In the genomic region with DNA sequence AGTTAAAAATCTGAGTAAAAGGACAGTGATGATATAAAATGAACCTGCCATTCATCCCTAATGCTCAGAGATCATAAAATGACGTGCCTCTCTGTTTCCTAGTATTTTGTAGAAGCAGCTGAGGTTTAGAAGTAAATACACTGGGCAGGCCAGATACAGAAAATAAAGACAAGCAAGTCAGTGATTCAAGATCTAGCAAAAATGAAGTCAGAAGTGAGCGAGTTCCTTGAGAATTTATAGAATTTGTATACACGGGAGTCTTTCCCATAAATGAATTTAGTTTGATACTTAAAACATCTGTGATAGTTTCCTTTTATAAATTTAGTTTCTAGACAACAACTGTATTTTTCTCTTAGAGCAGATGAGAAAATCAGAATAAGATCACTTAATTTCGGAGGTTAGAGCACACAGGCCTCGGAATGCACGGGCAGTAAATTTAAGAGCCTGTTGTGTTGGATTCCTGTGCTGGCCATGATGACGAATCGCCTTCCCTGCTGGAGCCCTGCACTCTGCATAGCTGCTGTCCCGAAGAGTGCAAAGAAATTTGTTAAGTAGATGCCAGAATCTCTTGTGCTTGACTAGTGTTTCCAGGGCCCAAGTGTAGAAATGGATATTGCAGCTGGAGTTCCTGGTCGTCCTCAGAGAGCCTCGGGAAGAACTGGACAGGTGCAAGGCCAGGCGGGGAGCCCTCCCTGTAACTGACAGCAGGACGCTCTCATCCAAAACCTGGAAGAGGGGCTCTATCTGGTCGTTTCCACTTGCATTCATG, we compare ENCODE assay signal across 1 cellular context.
TF ChIP-seq lines count a peak whose summit lies in the region.

No MANE protein-coding gene starts in this region.

TF ChIP-seq in HepG2, 621 proteins besides CTCF, POLR2A, EP300 and RAD21 (continued from another document and continues in another):
- TF ChIP-seq, protein P1, sequence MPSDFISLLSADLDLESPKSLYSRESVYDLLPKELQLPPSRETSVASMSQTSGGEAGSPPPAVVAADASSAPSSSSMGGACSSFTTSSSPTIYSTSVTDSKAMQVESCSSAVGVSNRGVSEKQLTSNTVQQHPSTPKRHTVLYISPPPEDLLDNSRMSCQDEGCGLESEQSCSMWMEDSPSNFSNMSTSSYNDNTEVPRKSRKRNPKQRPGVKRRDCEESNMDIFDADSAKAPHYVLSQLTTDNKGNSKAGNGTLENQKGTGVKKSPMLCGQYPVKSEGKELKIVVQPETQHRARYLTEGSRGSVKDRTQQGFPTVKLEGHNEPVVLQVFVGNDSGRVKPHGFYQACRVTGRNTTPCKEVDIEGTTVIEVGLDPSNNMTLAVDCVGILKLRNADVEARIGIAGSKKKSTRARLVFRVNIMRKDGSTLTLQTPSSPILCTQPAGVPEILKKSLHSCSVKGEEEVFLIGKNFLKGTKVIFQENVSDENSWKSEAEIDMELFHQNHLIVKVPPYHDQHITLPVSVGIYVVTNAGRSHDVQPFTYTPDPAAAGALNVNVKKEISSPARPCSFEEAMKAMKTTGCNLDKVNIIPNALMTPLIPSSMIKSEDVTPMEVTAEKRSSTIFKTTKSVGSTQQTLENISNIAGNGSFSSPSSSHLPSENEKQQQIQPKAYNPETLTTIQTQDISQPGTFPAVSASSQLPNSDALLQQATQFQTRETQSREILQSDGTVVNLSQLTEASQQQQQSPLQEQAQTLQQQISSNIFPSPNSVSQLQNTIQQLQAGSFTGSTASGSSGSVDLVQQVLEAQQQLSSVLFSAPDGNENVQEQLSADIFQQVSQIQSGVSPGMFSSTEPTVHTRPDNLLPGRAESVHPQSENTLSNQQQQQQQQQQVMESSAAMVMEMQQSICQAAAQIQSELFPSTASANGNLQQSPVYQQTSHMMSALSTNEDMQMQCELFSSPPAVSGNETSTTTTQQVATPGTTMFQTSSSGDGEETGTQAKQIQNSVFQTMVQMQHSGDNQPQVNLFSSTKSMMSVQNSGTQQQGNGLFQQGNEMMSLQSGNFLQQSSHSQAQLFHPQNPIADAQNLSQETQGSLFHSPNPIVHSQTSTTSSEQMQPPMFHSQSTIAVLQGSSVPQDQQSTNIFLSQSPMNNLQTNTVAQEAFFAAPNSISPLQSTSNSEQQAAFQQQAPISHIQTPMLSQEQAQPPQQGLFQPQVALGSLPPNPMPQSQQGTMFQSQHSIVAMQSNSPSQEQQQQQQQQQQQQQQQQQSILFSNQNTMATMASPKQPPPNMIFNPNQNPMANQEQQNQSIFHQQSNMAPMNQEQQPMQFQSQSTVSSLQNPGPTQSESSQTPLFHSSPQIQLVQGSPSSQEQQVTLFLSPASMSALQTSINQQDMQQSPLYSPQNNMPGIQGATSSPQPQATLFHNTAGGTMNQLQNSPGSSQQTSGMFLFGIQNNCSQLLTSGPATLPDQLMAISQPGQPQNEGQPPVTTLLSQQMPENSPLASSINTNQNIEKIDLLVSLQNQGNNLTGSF (CRISPR knock-in tag; IDR thresholded peaks at IDR 0.05) = peak; percentile 31; the same call in 1 of the 2 replicates
- no peak for TF ChIP-seq ZNF552 (CRISPR knock-in tag; IDR thresholded peaks at IDR 0.05; ENCODE audit: borderline replicate concordance)
- no peak; the same call in 1 of the 2 replicates for TF ChIP-seq ZBTB7B (CRISPR knock-in tag; IDR thresholded peaks at IDR 0.05)
- peak; percentile 24; the same call in 1 of the 2 replicates for TF ChIP-seq ZFY (CRISPR knock-in tag; IDR thresholded peaks at IDR 0.05)
- TF ChIP-seq RARG (CRISPR knock-in tag; IDR thresholded peaks at IDR 0.05; ENCODE audit: low read depth) = no peak
- TF ChIP-seq, protein P2, sequence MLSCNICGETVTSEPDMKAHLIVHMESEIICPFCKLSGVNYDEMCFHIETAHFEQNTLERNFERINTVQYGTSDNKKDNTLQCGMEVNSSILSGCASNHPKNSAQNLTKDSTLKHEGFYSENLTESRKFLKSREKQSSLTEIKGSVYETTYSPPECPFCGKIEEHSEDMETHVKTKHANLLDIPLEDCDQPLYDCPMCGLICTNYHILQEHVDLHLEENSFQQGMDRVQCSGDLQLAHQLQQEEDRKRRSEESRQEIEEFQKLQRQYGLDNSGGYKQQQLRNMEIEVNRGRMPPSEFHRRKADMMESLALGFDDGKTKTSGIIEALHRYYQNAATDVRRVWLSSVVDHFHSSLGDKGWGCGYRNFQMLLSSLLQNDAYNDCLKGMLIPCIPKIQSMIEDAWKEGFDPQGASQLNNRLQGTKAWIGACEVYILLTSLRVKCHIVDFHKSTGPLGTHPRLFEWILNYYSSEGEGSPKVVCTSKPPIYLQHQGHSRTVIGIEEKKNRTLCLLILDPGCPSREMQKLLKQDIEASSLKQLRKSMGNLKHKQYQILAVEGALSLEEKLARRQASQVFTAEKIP (CRISPR knock-in tag; IDR thresholded peaks at IDR 0.05; ENCODE audit: borderline replicate concordance) = no peak
- TF ChIP-seq DR1 (CRISPR knock-in tag; IDR thresholded peaks at IDR 0.05) = no peak
- TF ChIP-seq, protein P3, sequence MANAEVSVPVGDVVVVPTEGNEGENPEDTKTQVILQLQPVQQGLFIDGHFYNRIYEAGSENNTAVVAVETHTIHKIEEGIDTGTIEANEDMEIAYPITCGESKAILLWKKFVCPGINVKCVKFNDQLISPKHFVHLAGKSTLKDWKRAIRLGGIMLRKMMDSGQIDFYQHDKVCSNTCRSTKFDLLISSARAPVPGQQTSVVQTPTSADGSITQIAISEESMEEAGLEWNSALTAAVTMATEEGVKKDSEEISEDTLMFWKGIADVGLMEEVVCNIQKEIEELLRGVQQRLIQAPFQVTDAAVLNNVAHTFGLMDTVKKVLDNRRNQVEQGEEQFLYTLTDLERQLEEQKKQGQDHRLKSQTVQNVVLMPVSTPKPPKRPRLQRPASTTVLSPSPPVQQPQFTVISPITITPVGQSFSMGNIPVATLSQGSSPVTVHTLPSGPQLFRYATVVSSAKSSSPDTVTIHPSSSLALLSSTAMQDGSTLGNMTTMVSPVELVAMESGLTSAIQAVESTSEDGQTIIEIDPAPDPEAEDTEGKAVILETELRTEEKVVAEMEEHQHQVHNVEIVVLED (CRISPR knock-in tag; IDR thresholded peaks at IDR 0.05; ENCODE audit: borderline replicate concordance) = peak; percentile 26; the same call in 1 of the 2 replicates
- TF ChIP-seq, protein P4, sequence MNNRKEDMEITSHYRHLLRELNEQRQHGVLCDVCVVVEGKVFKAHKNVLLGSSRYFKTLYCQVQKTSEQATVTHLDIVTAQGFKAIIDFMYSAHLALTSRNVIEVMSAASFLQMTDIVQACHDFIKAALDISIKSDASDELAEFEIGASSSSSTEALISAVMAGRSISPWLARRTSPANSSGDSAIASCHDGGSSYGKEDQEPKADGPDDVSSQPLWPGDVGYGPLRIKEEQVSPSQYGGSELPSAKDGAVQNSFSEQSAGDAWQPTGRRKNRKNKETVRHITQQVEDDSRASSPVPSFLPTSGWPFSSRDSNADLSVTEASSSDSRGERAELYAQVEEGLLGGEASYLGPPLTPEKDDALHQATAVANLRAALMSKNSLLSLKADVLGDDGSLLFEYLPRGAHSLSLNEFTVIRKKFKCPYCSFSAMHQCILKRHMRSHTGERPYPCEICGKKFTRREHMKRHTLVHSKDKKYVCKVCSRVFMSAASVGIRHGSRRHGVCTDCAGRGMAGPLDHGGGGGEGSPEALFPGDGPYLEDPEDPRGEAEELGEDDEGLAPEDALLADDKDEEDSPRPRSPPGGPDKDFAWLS (CRISPR knock-in tag; IDR thresholded peaks at IDR 0.05; ENCODE audit: borderline replicate concordance) = no peak
- TF ChIP-seq ZBTB40 (IDR thresholded peaks at IDR 0.05) = no peak
- 0 out of 2 replicates have a peak, but pooled peaks have one; percentile 37 for TF ChIP-seq ZBTB40 (CRISPR knock-in tag; IDR thresholded peaks at IDR 0.05)
- peak; percentile 35; the same call in 1 of the 2 replicates for TF ChIP-seq ZFX (CRISPR knock-in tag; IDR thresholded peaks at IDR 0.05; ENCODE audit: low read depth)
- TF ChIP-seq GPBP1L1 (CRISPR knock-in tag; IDR thresholded peaks at IDR 0.05) = no peak
- TF ChIP-seq TEAD3 (CRISPR knock-in tag; optimal IDR thresholded peaks at IDR 0.05; ENCODE audit: borderline replicate concordance) = peak; percentile 36
- TF ChIP-seq, protein P5, sequence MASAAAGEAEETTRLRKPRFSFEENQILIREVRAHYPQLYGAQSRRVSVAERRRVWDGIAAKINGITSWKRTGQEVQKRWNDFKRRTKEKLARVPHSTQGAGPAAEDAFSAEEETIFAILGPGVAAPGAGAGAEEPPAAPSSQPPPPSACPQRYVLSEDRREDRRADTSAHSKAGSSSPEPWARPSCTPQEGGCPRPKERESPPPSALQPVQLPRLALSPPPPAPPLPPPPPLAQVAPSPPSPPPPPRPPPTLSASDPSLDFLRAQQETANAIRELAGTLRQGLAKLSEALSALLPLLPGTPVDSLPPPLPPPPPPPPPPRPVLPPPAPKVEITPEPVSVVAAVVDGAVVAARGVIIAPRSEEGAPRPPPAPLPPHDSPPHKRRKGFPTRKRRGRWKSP (CRISPR knock-in tag; IDR thresholded peaks at IDR 0.05) = no peak
- TF ChIP-seq ZNF639 (CRISPR knock-in tag; conservative IDR thresholded peaks at IDR 0.05) = no peak
- TF ChIP-seq JDP2 (CRISPR knock-in tag; IDR thresholded peaks at IDR 0.05; ENCODE audit: borderline replicate concordance) = no peak
- peak; percentile 3; the same call in 1 of the 2 replicates for TF ChIP-seq GATAD1 (CRISPR knock-in tag; IDR thresholded peaks at IDR 0.05)
- TF ChIP-seq ZNF746 (CRISPR knock-in tag; IDR thresholded peaks at IDR 0.05) = 0 out of 2 replicates have a peak, but pooled peaks have one; percentile 51
